ENCODE assay signal across 23 cellular contexts in genomic region chr1:231885209-231885854, GRCh38.
DNase-seq lines count a peak whose midpoint lies in the region; FAIRE-seq and TF ChIP-seq lines count a peak whose summit lies in the region.
"Had no signal": no experiment of that assay in that cellular context is flagged by ENCODE, and none has a peak within 500 bp of the region (broad histone marks: within the 10 kb centered on the region; RNA-seq: fewer than 3 reads in every experiment).

No MANE protein-coding gene starts in this region.

- no peak overlapping the region for H3K4me3 Mint-ChIP-seq in endodermal cell
- no peak overlapping the region for H3K4me3 Mint-ChIP-seq in activated T-helper 1 cell treated with anti-CD3 and anti-CD28 coated beads, Interleukin-12 subunit alpha, Interleukin-12 subunit beta, Interleukin-2, Interleukin-4 antibody, amounts not matched to agents 30 ng/mL and 10 ng/mL and 1 ng/mL, durations not matched to agents 14 hours and 24 hours and 36 hours
- H3K4me3 Mint-ChIP-seq: activated CD4-positive, alpha-beta memory T cell treated with anti-CD3 and anti-CD28 coated beads for 36 hours; activated naive CD4-positive, alpha-beta T cell treated with anti-CD3 and anti-CD28 coated beads, Interleukin-2, amount 50 U/mL, for 24 hours; activated T-cell treated with anti-CD3 and anti-CD28 coated beads, Interleukin-2, amount 50 U/mL, for 24 hours had no signal

- no peak overlapping the region; the same call in 1 of the 2 replicates for H3K27ac ChIP-seq in SJCRH30
- H3K27ac ChIP-seq in endothelial cell of umbilical vein (ENCODE audit: insufficient read depth, low read depth, low read length): peak overlapping the region; percentile 13
- no peak overlapping the region for H3K27ac ChIP-seq in suprapubic skin
- no peak overlapping the region for H3K27ac ChIP-seq in endodermal cell (ENCODE audit: low read depth, low read length)
- H3K27ac ChIP-seq: pancreas, VCaP had no signal

- H3K4me3 ChIP-seq in SJCRH30 (no peak overlapping the region), endothelial cell of umbilical vein (replicated peaks in 1 of 3; ENCODE audit: insufficient read depth in 1 of 3, low read depth in 1 of 3, low read length in 3 of 3) (no peak overlapping the region), suprapubic skin (no peak overlapping the region), endodermal cell (ENCODE audit: low read length) (no peak overlapping the region)
- H3K4me3 ChIP-seq: pancreas had no signal

- no peaks in the 10 kb centered on the region for H3K36me3 Mint-ChIP-seq in endodermal cell (ENCODE audit: low read depth)
- H3K36me3 Mint-ChIP-seq in activated T-helper 1 cell treated with anti-CD3 and anti-CD28 coated beads, Interleukin-12 subunit alpha, Interleukin-12 subunit beta, Interleukin-2, Interleukin-4 antibody, amounts not matched to agents 30 ng/mL and 10 ng/mL and 1 ng/mL, durations not matched to agents 14 hours and 24 hours and 36 hours (ENCODE audit: low read depth): no peaks in the 10 kb centered on the region
- H3K36me3 Mint-ChIP-seq: activated CD4-positive, alpha-beta memory T cell treated with anti-CD3 and anti-CD28 coated beads for 36 hours had no signal

- H3K9me3 Mint-ChIP-seq in endodermal cell: no peaks in the 10 kb centered on the region
- no peaks in the 10 kb centered on the region for H3K9me3 Mint-ChIP-seq in activated T-helper 1 cell treated with anti-CD3 and anti-CD28 coated beads, Interleukin-12 subunit alpha, Interleukin-12 subunit beta, Interleukin-2, Interleukin-4 antibody, amounts not matched to agents 30 ng/mL and 10 ng/mL and 1 ng/mL, durations not matched to agents 14 hours and 24 hours and 36 hours
- H3K9me3 Mint-ChIP-seq: activated CD4-positive, alpha-beta memory T cell treated with anti-CD3 and anti-CD28 coated beads for 36 hours; activated naive CD4-positive, alpha-beta T cell treated with anti-CD3 and anti-CD28 coated beads, Interleukin-2, amount 50 U/mL, for 24 hours; activated T-cell treated with anti-CD3 and anti-CD28 coated beads, Interleukin-2, amount 50 U/mL, for 24 hours had no signal

- peak overlapping the region; percentile 13 for H2AFZ ChIP-seq in endothelial cell of umbilical vein (ENCODE audit: low read depth, low read length)

- H3K4me1 Mint-ChIP-seq in endodermal cell: peaks cover 5% of the 10 kb centered on the region
- no peaks in the 10 kb centered on the region for H3K4me1 Mint-ChIP-seq in activated T-helper 1 cell treated with anti-CD3 and anti-CD28 coated beads, Interleukin-12 subunit alpha, Interleukin-12 subunit beta, Interleukin-2, Interleukin-4 antibody, amounts not matched to agents 30 ng/mL and 10 ng/mL and 1 ng/mL, durations not matched to agents 14 hours and 24 hours and 36 hours (ENCODE audit: low read depth)

- intact Hi-C loops in endothelial cell of umbilical vein (cut with micrococcal nuclease): loop anchor here (2.0 kb wide), 1 partner anchor 43 kb away; no protein-coding TSS in a partner anchor
- intact Hi-C loops in activated T-helper 1 cell treated with anti-CD3 and anti-CD28 coated beads, Interleukin-12 subunit alpha, Interleukin-12 subunit beta, Interleukin-2, Interleukin-4 antibody, amounts not matched to agents 30 ng/mL and 10 ng/mL and 1 ng/mL, durations not matched to agents 14 hours and 24 hours and 36 hours (cut with micrococcal nuclease): no loop called here

- DNase-seq in ELR (ENCODE audit: low read depth): peak; percentile 51
- DNase-seq in SJCRH30: peak; percentile 57 to 79
- DNase-seq in endothelial cell of umbilical vein (ENCODE audit: low read depth, low spot score): peak; percentile 73
- DNase-seq in non-pigmented ciliary epithelial cell (ENCODE audit: low read depth): peak; percentile 69
- DNase-seq in COLO668 (lab: John Stamatoyannopoulos, UW; ENCODE audit: unreplicated experiment): no peak
- DNase-seq in suprapubic skin (ENCODE audit: low spot score in 2 of 2): no peak
- no peak for DNase-seq in endodermal cell
- no peak for DNase-seq in activated T-helper 1 cell treated with anti-CD3 and anti-CD28 coated beads, Interleukin-12 subunit alpha, Interleukin-12 subunit beta, Interleukin-2, Interleukin-4 antibody, amounts not matched to agents 30 ng/mL and 10 ng/mL and 1 ng/mL, durations not matched to agents 14 hours and 24 hours and 36 hours (ENCODE audit: low spot score)
- DNase-seq: activated CD4-positive, alpha-beta memory T cell treated with anti-CD3 and anti-CD28 coated beads for 36 hours; activated T-cell treated with anti-CD3 and anti-CD28 coated beads, Interleukin-2, amount 50 U/mL, for 24 hours; Caco-2; central memory CD4-positive, alpha-beta T cell; effector memory CD4-positive, alpha-beta T cell; left colon; NCI-H1048; NCI-H2081 treated with DMSO at 0.1 percent for 48 hours; NCI-H524 treated with DMSO at 0.1 percent for 48 hours; pancreas; stimulated activated CD4-positive, alpha-beta T cell treated with anti-CD3 and anti-CD28 coated beads, Interleukin-4, amount 100 ng/mL, for 4 hours; stimulated activated CD8-positive, alpha-beta memory T cell treated with anti-CD3 and anti-CD28 coated beads, Interleukin-4, amount 100 ng/mL, for 48 hours; substantia nigra had no signal

- H3K9ac ChIP-seq in endothelial cell of umbilical vein (replicated peaks; ENCODE audit: extremely low read depth, insufficient read depth, low read length): no peak overlapping the region
- no peak overlapping the region for H3K9ac ChIP-seq in endodermal cell (ENCODE audit: extremely low read depth, low read length, poor library complexity, severe bottlenecking)

- no peak overlapping the region for H3K27ac Mint-ChIP-seq in endodermal cell
- H3K27ac Mint-ChIP-seq in activated T-helper 1 cell treated with anti-CD3 and anti-CD28 coated beads, Interleukin-12 subunit alpha, Interleukin-12 subunit beta, Interleukin-2, Interleukin-4 antibody, amounts not matched to agents 30 ng/mL and 10 ng/mL and 1 ng/mL, durations not matched to agents 14 hours and 24 hours and 36 hours: no peak overlapping the region
- H3K27ac Mint-ChIP-seq: activated CD4-positive, alpha-beta memory T cell treated with anti-CD3 and anti-CD28 coated beads for 36 hours; activated naive CD4-positive, alpha-beta T cell treated with anti-CD3 and anti-CD28 coated beads, Interleukin-2, amount 50 U/mL, for 24 hours; activated T-cell treated with anti-CD3 and anti-CD28 coated beads, Interleukin-2, amount 50 U/mL, for 24 hours had no signal

- no peak for TF ChIP-seq CTCF in endothelial cell of umbilical vein (IDR thresholded peaks at IDR 0.05; ENCODE audit: extremely low read depth in 1 of 2, insufficient read depth in 1 of 2, low read depth in 1 of 2, low read length in 2 of 2)
- TF ChIP-seq CTCF in suprapubic skin (IDR thresholded peaks at IDR 0.05): no peak
- no peak for TF ChIP-seq CTCF in endodermal cell (conservative IDR thresholded peaks at IDR 0.05)

- H3K9me1 ChIP-seq in endothelial cell of umbilical vein (replicated peaks; ENCODE audit: control insufficient read depth, extremely low read depth, insufficient read depth, low read length): no peaks in the 10 kb centered on the region

- H3K4me2 ChIP-seq in endothelial cell of umbilical vein (ENCODE audit: insufficient read depth, low read length): peak overlapping the region; percentile 25

- H3K27me3 Mint-ChIP-seq in endodermal cell (ENCODE audit: insufficient read depth): no peaks in the 10 kb centered on the region
- no peaks in the 10 kb centered on the region for H3K27me3 Mint-ChIP-seq in activated T-helper 1 cell treated with anti-CD3 and anti-CD28 coated beads, Interleukin-12 subunit alpha, Interleukin-12 subunit beta, Interleukin-2, Interleukin-4 antibody, amounts not matched to agents 30 ng/mL and 10 ng/mL and 1 ng/mL, durations not matched to agents 14 hours and 24 hours and 36 hours (ENCODE audit: insufficient read depth)
- H3K27me3 Mint-ChIP-seq: activated CD4-positive, alpha-beta memory T cell treated with anti-CD3 and anti-CD28 coated beads for 36 hours; activated naive CD4-positive, alpha-beta T cell treated with anti-CD3 and anti-CD28 coated beads, Interleukin-2, amount 50 U/mL, for 24 hours; activated T-cell treated with anti-CD3 and anti-CD28 coated beads, Interleukin-2, amount 50 U/mL, for 24 hours had no signal

- no peaks in the 10 kb centered on the region for H3K79me2 ChIP-seq in endothelial cell of umbilical vein (ENCODE audit: control insufficient read depth, insufficient read depth, low read length)

- TF ChIP-seq POLR2A in endothelial cell of umbilical vein (IDR thresholded peaks at IDR 0.05; ENCODE audit: low read depth, low read length) (no peak), suprapubic skin (IDR thresholded peaks at IDR 0.05) (no peak)

- CTCF ChIA-PET in endothelial cell of umbilical vein (lab: Charles Lee): interaction anchor here (1.5 kb wide), 1 partner anchor 129 kb away, joined by 4 read pairs; no protein-coding TSS in a partner anchor

- dilution Hi-C loops in endothelial cell of umbilical vein (cut with MboI; ENCODE audit: extremely low pct_ligation_motif_present, low sequenced_read_pairs): no loop called here

- no peaks in the 10 kb centered on the region for H4K20me1 ChIP-seq in endothelial cell of umbilical vein (replicated peaks; ENCODE audit: control insufficient read depth, extremely low read depth, insufficient read depth, low read length)

- no peak for TF ChIP-seq EP300 in suprapubic skin (IDR thresholded peaks at IDR 0.05)

- POLR2A ChIA-PET in endothelial cell of umbilical vein (lab: Charles Lee): interaction anchor here (0.6 kb wide), 1 partner anchor 591 kb away, joined by 3 read pairs; no protein-coding TSS in a partner anchor

- whole genome bisulfite sequencing in suprapubic skin: 84% methylated on average over 7 of the region's 7 CpGs
- 84 to 92% methylated on average over 4 to 7 of the region's 7 CpGs for WGBS in endodermal cell (ENCODE audit: insufficient coverage in 1 of 2, insufficient read length in 1 of 2), 2 experiments

- no peaks in the 10 kb centered on the region; the same call in 1 of the 2 replicates for H3K9me3 ChIP-seq in SJCRH30 (replicated peaks)
- H3K9me3 ChIP-seq in endothelial cell of umbilical vein (replicated peaks; ENCODE audit: control insufficient read depth, insufficient read depth, low read length): no peaks in the 10 kb centered on the region
- no peaks in the 10 kb centered on the region for H3K9me3 ChIP-seq in suprapubic skin
- no peaks in the 10 kb centered on the region for H3K9me3 ChIP-seq in endodermal cell (ENCODE audit: control insufficient read depth, low read length)
- H3K9me3 ChIP-seq: Caco-2, pancreas had no signal

- no TSS peak for BruUV-seq in endothelial cell of umbilical vein (replicated peaks; lab: Mats Ljungman, UMichigan)

- FAIRE-seq in endothelial cell of umbilical vein (lab: Jason Lieb, UNC): peak; percentile 67
- FAIRE-seq: pancreas had no signal

- H3K36me3 ChIP-seq in SJCRH30: no peaks in the 10 kb centered on the region
- H3K36me3 ChIP-seq in endothelial cell of umbilical vein (ENCODE audit: control insufficient read depth in 2 of 2, extremely low read depth in 1 of 2, insufficient read depth in 2 of 2, low read length in 2 of 2): no peaks in the 10 kb centered on the region
- H3K36me3 ChIP-seq in suprapubic skin: no peaks in the 10 kb centered on the region
- H3K36me3 ChIP-seq in endodermal cell (ENCODE audit: control insufficient read depth, insufficient read depth, low read length): no peaks in the 10 kb centered on the region
- H3K36me3 ChIP-seq: pancreas had no signal

- H3K4me1 ChIP-seq in SJCRH30 (peaks cover 17% of the 10 kb centered on the region), endothelial cell of umbilical vein (ENCODE audit: control insufficient read depth, extremely low read depth, insufficient read depth, low read length) (peaks cover 17% of the 10 kb centered on the region), suprapubic skin (no peaks in the 10 kb centered on the region), endodermal cell (ENCODE audit: control insufficient read depth, insufficient read depth, low read length) (peaks cover 5% of the 10 kb centered on the region)
- H3K4me1 ChIP-seq: Caco-2, pancreas had no signal

- no peaks in the 10 kb centered on the region for H3K27me3 ChIP-seq in SJCRH30
- no peaks in the 10 kb centered on the region for H3K27me3 ChIP-seq in endothelial cell of umbilical vein (ENCODE audit: control insufficient read depth in 2 of 2, insufficient read depth in 2 of 2, low read length in 2 of 2)
- H3K27me3 ChIP-seq in suprapubic skin: no peaks in the 10 kb centered on the region
- H3K27me3 ChIP-seq in endodermal cell (ENCODE audit: control insufficient read depth, insufficient read depth, low read length, poor library complexity, severe bottlenecking): no peaks in the 10 kb centered on the region
- H3K27me3 ChIP-seq: pancreas had no signal

Comparison
In these comparisons a context has a peak if more than half of its experiments do, and no peak if none do; other contexts are left out.
1. DNase-seq: peak in ELR (single experiment), SJCRH30 (2 of 2), endothelial cell of umbilical vein (single experiment) and non-pigmented ciliary epithelial cell (single experiment); none in COLO668 (single experiment), suprapubic skin (0 of 2), endodermal cell (single experiment) and activated T-helper 1 cell treated with anti-CD3 and anti-CD28 coated beads, Interleukin-12 subunit alpha, Interleukin-12 subunit beta, Interleukin-2, Interleukin-4 antibody, amounts not matched to agents 30 ng/mL and 10 ng/mL and 1 ng/mL, durations not matched to agents 14 hours and 24 hours and 36 hours (single experiment).